In the genomic region with DNA sequence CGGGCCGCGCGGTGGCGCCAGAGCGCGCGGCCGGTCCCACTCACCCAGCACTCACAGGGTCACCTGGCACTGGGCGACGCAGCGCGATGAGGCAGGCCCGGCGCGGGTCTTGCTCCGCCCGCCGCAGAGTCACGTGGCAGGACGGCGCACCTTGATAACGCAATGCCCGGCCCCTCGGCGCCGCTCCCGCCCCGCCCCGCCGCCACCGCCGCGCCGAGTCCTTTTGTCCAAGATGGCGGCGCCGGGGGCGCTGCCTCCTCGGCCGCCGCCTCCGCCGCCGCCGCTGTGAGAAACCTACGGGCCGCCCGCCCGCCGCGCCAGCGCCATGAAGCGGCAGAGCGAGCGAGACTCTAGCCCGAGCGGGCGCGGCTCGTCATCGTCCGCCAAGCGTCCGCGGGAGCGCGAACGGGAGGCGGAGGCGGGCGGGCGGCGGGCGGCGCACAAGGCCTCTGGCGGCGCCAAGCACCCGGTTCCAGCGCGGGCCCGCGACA, we compare ENCODE assay signal across 8 cellular contexts. TPM values are rescaled to one million over a fixed set of nuclear protein-coding genes. Genes with fewer than 3 reads are reported as not detected.
A peak's percentile ranks its signal among the peaks of the same experiment; 100 is the strongest.
DNase-seq lines count a peak whose midpoint lies in the region; TF ChIP-seq lines count a peak whose summit lies in the region.

A gene with protein sequence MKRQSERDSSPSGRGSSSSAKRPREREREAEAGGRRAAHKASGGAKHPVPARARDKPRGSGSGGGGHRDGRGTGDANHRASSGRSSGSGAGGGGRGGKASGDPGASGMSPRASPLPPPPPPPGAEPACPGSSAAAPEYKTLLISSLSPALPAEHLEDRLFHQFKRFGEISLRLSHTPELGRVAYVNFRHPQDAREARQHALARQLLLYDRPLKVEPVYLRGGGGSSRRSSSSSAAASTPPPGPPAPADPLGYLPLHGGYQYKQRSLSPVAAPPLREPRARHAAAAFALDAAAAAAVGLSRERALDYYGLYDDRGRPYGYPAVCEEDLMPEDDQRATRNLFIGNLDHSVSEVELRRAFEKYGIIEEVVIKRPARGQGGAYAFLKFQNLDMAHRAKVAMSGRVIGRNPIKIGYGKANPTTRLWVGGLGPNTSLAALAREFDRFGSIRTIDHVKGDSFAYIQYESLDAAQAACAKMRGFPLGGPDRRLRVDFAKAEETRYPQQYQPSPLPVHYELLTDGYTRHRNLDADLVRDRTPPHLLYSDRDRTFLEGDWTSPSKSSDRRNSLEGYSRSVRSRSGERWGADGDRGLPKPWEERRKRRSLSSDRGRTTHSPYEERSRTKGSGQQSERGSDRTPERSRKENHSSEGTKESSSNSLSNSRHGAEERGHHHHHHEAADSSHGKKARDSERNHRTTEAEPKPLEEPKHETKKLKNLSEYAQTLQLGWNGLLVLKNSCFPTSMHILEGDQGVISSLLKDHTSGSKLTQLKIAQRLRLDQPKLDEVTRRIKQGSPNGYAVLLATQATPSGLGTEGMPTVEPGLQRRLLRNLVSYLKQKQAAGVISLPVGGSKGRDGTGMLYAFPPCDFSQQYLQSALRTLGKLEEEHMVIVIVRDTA (plus strand): TSS at position 211 of the 491 bp plus-strand sequence. CDS start 115 bp downstream, at position 326.

- no peaks in the 10 kb centered on the region for H3K9me3 ChIP-seq in stomach

- H3K4me1 ChIP-seq in stomach: peaks cover 77 to 93% (median 92%) of the 10 kb centered on the region in 4 donors

- DNase-seq in EL: peak; percentile 95
- DNase-seq in GOT3 (lab: John Stamatoyannopoulos, UW): peak; percentile 89
- peak; percentile 83 for DNase-seq in LNCaP clone FGC (ENCODE audit: low read depth)
- peak; percentile 97 for DNase-seq in activated effector memory CD4-positive, alpha-beta T cell treated with Interleukin-2 at 50 U/mL for 16 hours
- peak; percentile 93 for DNase-seq in fibroblast of the aortic adventitia (ENCODE audit: low read depth)
- DNase-seq in nephron progenitor cell: peak; percentile 97
- peak; percentile 98 for DNase-seq in stomach

- intact Hi-C loops in stomach (cut with DNase I; ENCODE audit: low total_unique reads): no loop called here

- H3K27ac ChIP-seq in stomach: peak within 1 kb of the TSS; percentile 82 to 95 (median 93)

- TF ChIP-seq POLR2A in Raji (IDR thresholded peaks at IDR 0.05; ENCODE audit: insufficient read depth, low read depth, low read length) (peak; percentile 68), stomach (IDR thresholded peaks at IDR 0.05) (no peak)

- peaks cover 67% of the 10 kb centered on the region for H3K36me3 Mint-ChIP-seq in nephron progenitor cell (ENCODE audit: low read depth)

- peak; percentile 14 for TF ChIP-seq EP300 in stomach (IDR thresholded peaks at IDR 0.05)

- H3K27ac Mint-ChIP-seq in nephron progenitor cell: peak within 1 kb of the TSS; percentile 87

- 0 to 1% (median 0%) methylated on average over 22 to 83 of the region's 83 CpGs for WGBS in stomach, 5 donors

- H3K4me3 ChIP-seq in LNCaP clone FGC (ENCODE audit: low read depth, low read length): peak within 1 kb of the TSS; percentile 81
- peak within 1 kb of the TSS; percentile 76 for H3K4me3 ChIP-seq in fibroblast of the aortic adventitia (ENCODE audit: low read depth, low read length)
- H3K4me3 ChIP-seq in stomach: peak within 1 kb of the TSS; percentile 70 to 93 (median 85)

- H3K27me3 Mint-ChIP-seq in nephron progenitor cell (ENCODE audit: low read depth, poor library complexity): no peaks in the 10 kb centered on the region

- H3K4me1 Mint-ChIP-seq in nephron progenitor cell: peaks cover 59% of the 10 kb centered on the region

- TF ChIP-seq CTCF in LNCaP clone FGC (IDR thresholded peaks at IDR 0.05; ENCODE audit: control insufficient read depth, extremely low read depth, insufficient read depth): peak; percentile 97
- TF ChIP-seq CTCF in fibroblast of the aortic adventitia (IDR thresholded peaks at IDR 0.05; ENCODE audit: insufficient read depth, low read length): peak; percentile 88
- no peak for TF ChIP-seq CTCF in nephron progenitor cell (IDR thresholded peaks at IDR 0.05)
- TF ChIP-seq CTCF in stomach (IDR thresholded peaks at IDR 0.05): peak in 4 of 7 experiments; percentile 83 to 86 (median 84)

- peak within 1 kb of the TSS; percentile 84 for H3K4me3 Mint-ChIP-seq in nephron progenitor cell

- H3K27me3 ChIP-seq in stomach: no peaks in the 10 kb centered on the region

- H3K36me3 ChIP-seq in stomach: peaks cover 49 to 65% (median 64%) of the 10 kb centered on the region in 4 donors

- H3K9me3 Mint-ChIP-seq in nephron progenitor cell: peaks cover 23% of the 10 kb centered on the region

RNA-seq across cellular contexts. Expression of the gene that starts here (rescaled TPM):
- total RNA-seq in fibroblast of the aortic adventitia (ENCODE audit: low replicate concordance) (28.6 and 32.5 TPM in 2 replicates), stomach (10 to 100 TPM; 15.8 to 34.5 (median 18.3) TPM)
- polyA plus RNA-seq in stomach: 10 to 100 TPM in 2 of 3 donors, 1 to 10 TPM in 1; 9.3 to 12.4 (median 10.5) TPM

Comparison
In these comparisons a context has a peak if more than half of its experiments do, and no peak if none do; other contexts are left out.
1. Peak in every context shown above with its lines: DNase-seq, H3K4me3 ChIP-seq and H3K27ac ChIP-seq.